Comparison of ENCODE assay signal across 7 cellular contexts in the genomic region with DNA sequence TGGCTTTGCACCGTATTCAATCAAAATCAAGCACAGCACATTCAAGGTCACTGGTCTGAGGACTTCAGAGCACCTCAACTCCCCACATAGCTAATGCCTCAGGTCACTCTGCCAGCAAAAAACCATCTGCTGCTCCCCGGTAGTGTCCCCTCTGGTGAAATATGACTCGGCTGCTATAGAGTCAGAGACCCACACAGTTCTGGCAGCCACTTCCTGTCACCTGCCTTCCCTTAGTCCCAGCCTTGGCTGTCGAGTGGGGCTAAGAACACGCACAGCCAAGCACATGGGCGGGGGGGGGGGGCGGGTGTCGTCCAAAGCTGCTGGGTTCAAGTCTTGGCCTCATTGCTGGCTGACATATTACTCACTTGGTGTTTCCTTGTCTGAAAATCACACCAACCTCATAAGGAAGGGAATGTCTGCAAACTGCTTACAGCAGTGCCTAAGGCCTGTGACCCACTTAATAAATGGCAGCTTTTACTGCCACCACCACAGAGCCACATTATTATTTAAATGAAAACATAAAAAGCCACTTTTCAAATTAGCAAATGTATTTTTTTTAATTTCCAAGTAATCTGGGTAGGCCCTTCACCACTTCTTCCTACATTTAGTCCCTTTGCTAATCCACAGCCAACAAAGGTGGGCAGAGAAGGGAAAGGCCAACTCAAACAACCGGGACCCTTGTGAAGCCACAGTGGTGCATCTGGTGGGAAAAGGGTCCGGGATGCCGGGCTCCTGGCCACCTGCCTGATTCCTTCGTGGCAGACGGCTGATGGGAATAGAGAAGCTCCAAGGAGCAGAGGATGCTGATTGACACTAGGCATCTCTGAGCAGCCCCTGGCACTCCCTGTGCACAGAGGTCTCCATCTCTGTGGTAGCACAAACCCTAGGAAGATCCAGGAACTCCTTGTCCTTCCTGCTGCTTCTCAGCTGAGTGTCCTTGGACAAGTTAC. TPM values are rescaled to one million over a fixed set of nuclear protein-coding genes. Genes with fewer than 3 reads are reported as not detected.
DNase-seq lines count a peak whose midpoint lies in the region; ATAC-seq, FAIRE-seq and TF ChIP-seq lines count a peak whose summit lies in the region.

No MANE protein-coding gene starts in this region.

- H3K9ac ChIP-seq in OCI-LY3 (ENCODE audit: low read length) (peak overlapping the region; percentile 45), astrocyte (ENCODE audit: low read length) (no peak overlapping the region)

- H3K4me2 ChIP-seq in OCI-LY3 (ENCODE audit: low read length), result peak overlapping the region; percentile 59
- H3K4me2 ChIP-seq in astrocyte (ENCODE audit: low read length), result no peak overlapping the region

- H3K4me3 ChIP-seq in OCI-LY3 (ENCODE audit: low read length) (peak overlapping the region; percentile 11; the same call in 1 of the 2 replicates), astrocyte (ENCODE audit: insufficient read depth, low read depth, low read length) (no peak overlapping the region)

- no peak for FAIRE-seq in astrocyte (lab: Jason Lieb, UNC)

- peaks cover 64% of the 10 kb centered on the region for H3K36me3 ChIP-seq in OCI-LY3 (replicated peaks; ENCODE audit: low read depth, low read length)
- H3K36me3 ChIP-seq in astrocyte (ENCODE audit: insufficient read depth, low read length), result peaks cover 50% of the 10 kb centered on the region

- H3K4me1 ChIP-seq in OCI-LY3 (ENCODE audit: low read length) (peaks cover 70% of the 10 kb centered on the region), astrocyte (ENCODE audit: insufficient read depth, low read length) (peaks cover 27% of the 10 kb centered on the region)

- peak; percentile 63 for DNase-seq in astrocyte (ENCODE audit: low read depth)
- DNase-seq in stimulated activated effector memory CD8-positive, alpha-beta T cell treated with anti-CD3 and anti-CD28 coated beads, Interleukin-12 subunit alpha, Interleukin-12 subunit beta, amount 100 ng/mL, for 72 hours (ENCODE audit: low spot score in 2 of 2), result peak; percentile 23 to 57
- DNase-seq in mesothelial cell of epicardium (ENCODE audit: low spot score in 2 of 2, unreplicated experiment in 2 of 2), result no peak
- no peak for DNase-seq in globus pallidus (ENCODE audit: low spot score)
- DNase-seq in inferior parietal cortex (ENCODE audit: extremely low spot score), result no peak

- H3K36me3 Mint-ChIP-seq in astrocyte (ENCODE audit: low read depth, unreplicated experiment) (peaks cover 54% of the 10 kb centered on the region), mesothelial cell of epicardium (peaks cover 54% of the 10 kb centered on the region)
- H3K36me3 Mint-ChIP-seq in stimulated activated effector memory CD8-positive, alpha-beta T cell treated with anti-CD3 and anti-CD28 coated beads, Interleukin-12 subunit alpha, Interleukin-12 subunit beta, amount 100 ng/mL, for 72 hours, result peaks cover 91% of the 10 kb centered on the region

- H2AFZ ChIP-seq in OCI-LY3 (ENCODE audit: low read depth, low read length) (no peak overlapping the region), astrocyte (ENCODE audit: low read depth, low read length) (no peak overlapping the region)

- H3K9me3 ChIP-seq in OCI-LY3 (ENCODE audit: insufficient read depth, low read length) (no peaks in the 10 kb centered on the region), astrocyte (ENCODE audit: insufficient read depth, low read depth, low read length) (no peaks in the 10 kb centered on the region)

- H3K79me2 ChIP-seq in OCI-LY3 (ENCODE audit: low read length) (no peaks in the 10 kb centered on the region), astrocyte (ENCODE audit: insufficient read depth, low read length) (no peaks in the 10 kb centered on the region)

- H3K9me3 Mint-ChIP-seq in astrocyte (ENCODE audit: unreplicated experiment) (peaks cover 1% of the 10 kb centered on the region), mesothelial cell of epicardium (peaks cover 19% of the 10 kb centered on the region)
- H3K9me3 Mint-ChIP-seq in stimulated activated effector memory CD8-positive, alpha-beta T cell treated with anti-CD3 and anti-CD28 coated beads, Interleukin-12 subunit alpha, Interleukin-12 subunit beta, amount 100 ng/mL, for 72 hours, result no peaks in the 10 kb centered on the region

- no peak for TF ChIP-seq CTCF in OCI-LY3 (IDR thresholded peaks at IDR 0.05; ENCODE audit: low read depth, low read length)
- no peak for TF ChIP-seq CTCF in astrocyte (IDR thresholded peaks at IDR 0.05; ENCODE audit: insufficient read depth, low read depth, low read length)
- no peak for TF ChIP-seq CTCF in mesothelial cell of epicardium (IDR thresholded peaks at IDR 0.05; ENCODE audit: unreplicated experiment)

- H3K27me3 ChIP-seq in OCI-LY3 (ENCODE audit: low read depth, low read length) (no peaks in the 10 kb centered on the region), astrocyte (ENCODE audit: insufficient read depth, low read length) (no peaks in the 10 kb centered on the region)

- no peak overlapping the region for H3K4me3 Mint-ChIP-seq in astrocyte (ENCODE audit: unreplicated experiment)
- H3K4me3 Mint-ChIP-seq in stimulated activated effector memory CD8-positive, alpha-beta T cell treated with anti-CD3 and anti-CD28 coated beads, Interleukin-12 subunit alpha, Interleukin-12 subunit beta, amount 100 ng/mL, for 72 hours, result no peak overlapping the region
- H3K4me3 Mint-ChIP-seq in mesothelial cell of epicardium, result no peak overlapping the region

- H4K20me1 ChIP-seq in OCI-LY3 (ENCODE audit: insufficient read depth, low read length) (no peaks in the 10 kb centered on the region), astrocyte (ENCODE audit: insufficient read depth, low read length) (no peaks in the 10 kb centered on the region)

- peak overlapping the region; percentile 82 for H3K27ac ChIP-seq in OCI-LY3 (ENCODE audit: low read length)
- H3K27ac ChIP-seq in astrocyte (ENCODE audit: low read depth, low read length), result no peak overlapping the region

- H3K4me1 Mint-ChIP-seq in astrocyte (ENCODE audit: low read depth, unreplicated experiment), result peaks cover 27% of the 10 kb centered on the region
- peaks cover 34% of the 10 kb centered on the region for H3K4me1 Mint-ChIP-seq in stimulated activated effector memory CD8-positive, alpha-beta T cell treated with anti-CD3 and anti-CD28 coated beads, Interleukin-12 subunit alpha, Interleukin-12 subunit beta, amount 100 ng/mL, for 72 hours
- H3K4me1 Mint-ChIP-seq in mesothelial cell of epicardium, result peaks cover 3% of the 10 kb centered on the region

- ATAC-seq in HG02623 (IDR thresholded peaks at IDR 0.05; ENCODE audit: unreplicated experiment), result peak; percentile 40
- ATAC-seq in stimulated activated effector memory CD8-positive, alpha-beta T cell treated with anti-CD3 and anti-CD28 coated beads, Interleukin-12 subunit alpha, Interleukin-12 subunit beta, amount 100 ng/mL, for 72 hours, result peak; percentile 100

- no peak overlapping the region for H3K27ac Mint-ChIP-seq in astrocyte (ENCODE audit: unreplicated experiment)
- peak overlapping the region; percentile 7 for H3K27ac Mint-ChIP-seq in stimulated activated effector memory CD8-positive, alpha-beta T cell treated with anti-CD3 and anti-CD28 coated beads, Interleukin-12 subunit alpha, Interleukin-12 subunit beta, amount 100 ng/mL, for 72 hours
- H3K27ac Mint-ChIP-seq in mesothelial cell of epicardium, result no peak overlapping the region

- H3K27me3 Mint-ChIP-seq in astrocyte (ENCODE audit: low read depth, unreplicated experiment), result no peaks in the 10 kb centered on the region
- H3K27me3 Mint-ChIP-seq in mesothelial cell of epicardium (ENCODE audit: low read depth), result no peaks in the 10 kb centered on the region

RNA-seq across cellular contexts. Expression of a gene that starts 37.3 kb away (rescaled TPM):
- 42.9 and 45.2 TPM in 2 replicates for total RNA-seq in astrocyte
- 59.8 to 64.4 TPM (median 61.6 TPM) in 3 replicates for total RNA-seq in mesothelial cell of epicardium

RNA-seq across cellular contexts. Expression of a gene that starts 37.7 kb away (rescaled TPM):
- 61.7 and 74.5 TPM in 2 replicates for total RNA-seq in astrocyte
- 150 to 157 TPM (median 156 TPM) in 3 replicates for total RNA-seq in mesothelial cell of epicardium

Comparison
In these comparisons a context has a peak if more than half of its experiments do, and no peak if none do; other contexts are left out.
1. DNase-seq: peak in astrocyte (single experiment) and stimulated activated effector memory CD8-positive, alpha-beta T cell treated with anti-CD3 and anti-CD28 coated beads, Interleukin-12 subunit alpha, Interleukin-12 subunit beta, amount 100 ng/mL, for 72 hours (2 of 2); none in mesothelial cell of epicardium (0 of 2), globus pallidus (single experiment) and inferior parietal cortex (single experiment).